In genomic region chr17:56595831-56596740, GRCh38 we compare ENCODE assay signal across 8 cellular contexts. TPM values are rescaled to one million over a fixed set of nuclear protein-coding genes. Genes with fewer than 3 reads are reported as not detected.
DNase-seq lines count a peak whose midpoint lies in the region; ATAC-seq and TF ChIP-seq lines count a peak whose summit lies in the region.

No MANE protein-coding gene starts in this region.

- no peaks in the 10 kb centered on the region for H3K27me3 Mint-ChIP-seq in activated naive CD4-positive, alpha-beta T cell treated with anti-CD3 and anti-CD28 coated beads, Interleukin-2, amount 50 U/mL, for 24 hours

- H3K36me3 Mint-ChIP-seq in activated naive CD4-positive, alpha-beta T cell treated with anti-CD3 and anti-CD28 coated beads, Interleukin-2, amount 50 U/mL, for 24 hours: no peaks in the 10 kb centered on the region

- peak overlapping the region; percentile 46 for H4K8ac ChIP-seq in mesenchymal stem cell (ENCODE audit: low read length)

- peak; percentile 31 for DNase-seq in AG08396 (ENCODE audit: low spot score)
- peak; percentile 25 for DNase-seq in HK-2 (ENCODE audit: unreplicated experiment)
- DNase-seq in mesenchymal stem cell: peak; percentile 34
- DNase-seq in mucosa of descending colon: no peak
- no peak for DNase-seq in superior temporal gyrus (ENCODE audit: extremely low spot score)

- no peak overlapping the region for H3K27ac ChIP-seq in mesenchymal stem cell (ENCODE audit: low read length, poor library complexity, severe bottlenecking)

- H2BK120ac ChIP-seq in mesenchymal stem cell (ENCODE audit: low read depth, low read length): peak overlapping the region; percentile 40

- no peak overlapping the region for H3K14ac ChIP-seq in mesenchymal stem cell (ENCODE audit: low read length in 2 of 2)

- ATAC-seq in mucosa of descending colon (no peak), HG03095 (IDR thresholded peaks at IDR 0.05; ENCODE audit: unreplicated experiment) (no peak), GM19395 (IDR thresholded peaks at IDR 0.05; ENCODE audit: unreplicated experiment) (no peak)

- peak overlapping the region in 1 of 2 experiments; percentile 37 for H3K4me3 ChIP-seq in mesenchymal stem cell (ENCODE audit: insufficient read depth in 1 of 2, low read depth in 1 of 2, low read length in 2 of 2)
- no peak overlapping the region for H3K4me3 ChIP-seq in mucosa of descending colon

- peak overlapping the region; percentile 50 to 65 for H3K18ac ChIP-seq in mesenchymal stem cell (ENCODE audit: low read depth in 1 of 2, low read length in 2 of 2)

- no peak for TF ChIP-seq CTCF in mucosa of descending colon (IDR thresholded peaks at IDR 0.05)

- peaks cover 36 to 70% of the 10 kb centered on the region in 2 experiments for H3K27me3 ChIP-seq in mesenchymal stem cell (ENCODE audit: control insufficient read depth in 1 of 2, insufficient read depth in 1 of 2, low read length in 2 of 2)

- peak overlapping the region; percentile 70 for H3K4me2 ChIP-seq in mesenchymal stem cell (ENCODE audit: low read length, poor library complexity, severe bottlenecking)

- H2BK15ac ChIP-seq in mesenchymal stem cell (ENCODE audit: low read depth, poor library complexity, severe bottlenecking): no peak overlapping the region

- H3K4me1 ChIP-seq in mesenchymal stem cell (ENCODE audit: control insufficient read depth, insufficient read depth, low read depth, low read length): peaks cover 39% of the 10 kb centered on the region
- H3K4me1 ChIP-seq in mucosa of descending colon (ENCODE audit: low read depth): peaks cover 32% of the 10 kb centered on the region

- H3K36me3 ChIP-seq in mesenchymal stem cell (ENCODE audit: control insufficient read depth in 1 of 2, insufficient read depth in 2 of 2, low read depth in 1 of 2, low read length in 2 of 2) (no peaks in the 10 kb centered on the region), mucosa of descending colon (ENCODE audit: low read depth) (no peaks in the 10 kb centered on the region)

- H3K4me3 Mint-ChIP-seq in activated naive CD4-positive, alpha-beta T cell treated with anti-CD3 and anti-CD28 coated beads, Interleukin-2, amount 50 U/mL, for 24 hours: peak overlapping the region; percentile 85

- intact Hi-C loops in mucosa of descending colon (cut with DNase I, micrococcal nuclease): no loop called here

- H2BK12ac ChIP-seq in mesenchymal stem cell (ENCODE audit: low read length in 2 of 2): peak overlapping the region in 1 of 2 experiments; percentile 11

- 2% methylated on average over 37 of the region's 45 CpGs for WGBS in mesenchymal stem cell

- peak overlapping the region in 1 of 2 experiments; percentile 19 for H3K23ac ChIP-seq in mesenchymal stem cell (ENCODE audit: low read length in 2 of 2)

- H2AK5ac ChIP-seq in mesenchymal stem cell (ENCODE audit: low read length, severe bottlenecking): no peak overlapping the region

- H3K27ac Mint-ChIP-seq in activated naive CD4-positive, alpha-beta T cell treated with anti-CD3 and anti-CD28 coated beads, Interleukin-2, amount 50 U/mL, for 24 hours: peak overlapping the region; percentile 88

- no peak overlapping the region for H4K91ac ChIP-seq in mesenchymal stem cell (ENCODE audit: low read length)

- peaks cover 4% of the 10 kb centered on the region for H3K79me1 ChIP-seq in mesenchymal stem cell (replicated peaks; ENCODE audit: low read length, poor library complexity, severe bottlenecking)

- peak overlapping the region; percentile 29 for H2AFZ ChIP-seq in mesenchymal stem cell (ENCODE audit: low read depth, low read length)

- no peak overlapping the region for H3K9ac ChIP-seq in mesenchymal stem cell (ENCODE audit: low read length)

- H2BK5ac ChIP-seq in mesenchymal stem cell (ENCODE audit: low read depth, low read length, poor library complexity, severe bottlenecking): no peak overlapping the region

- peak overlapping the region in 1 of 2 experiments; percentile 26 for H3K4ac ChIP-seq in mesenchymal stem cell (ENCODE audit: low read depth in 1 of 2, low read length in 2 of 2)

- no peaks in the 10 kb centered on the region for H3K9me3 Mint-ChIP-seq in activated naive CD4-positive, alpha-beta T cell treated with anti-CD3 and anti-CD28 coated beads, Interleukin-2, amount 50 U/mL, for 24 hours

- peaks cover 56% of the 10 kb centered on the region for H3K4me1 Mint-ChIP-seq in activated naive CD4-positive, alpha-beta T cell treated with anti-CD3 and anti-CD28 coated beads, Interleukin-2, amount 50 U/mL, for 24 hours

- H3K9me3 ChIP-seq in mesenchymal stem cell (ENCODE audit: control insufficient read depth, low read length) (no peaks in the 10 kb centered on the region), mucosa of descending colon (no peaks in the 10 kb centered on the region)

RNA-seq across cellular contexts. Expression of gene NOG, which starts 2.6 kb away (rescaled TPM):
- 8.7 TPM for polyA plus RNA-seq in mesenchymal stem cell (2013, experiment 1 of 2)
- 9.5 TPM for polyA plus RNA-seq in mesenchymal stem cell (2013, experiment 2 of 2)
- total RNA-seq in mucosa of descending colon: under 1 TPM in 2 of 3 donors, not detected in 1; 0.14 to 0.32 TPM

Comparison
In these comparisons a context has a peak if more than half of its experiments do, and no peak if none do; other contexts are left out.
1. DNase-seq: peak in AG08396 (single experiment), HK-2 (single experiment) and mesenchymal stem cell (single experiment); none in mucosa of descending colon (0 of 3) and superior temporal gyrus (single experiment).